In the genomic region with DNA sequence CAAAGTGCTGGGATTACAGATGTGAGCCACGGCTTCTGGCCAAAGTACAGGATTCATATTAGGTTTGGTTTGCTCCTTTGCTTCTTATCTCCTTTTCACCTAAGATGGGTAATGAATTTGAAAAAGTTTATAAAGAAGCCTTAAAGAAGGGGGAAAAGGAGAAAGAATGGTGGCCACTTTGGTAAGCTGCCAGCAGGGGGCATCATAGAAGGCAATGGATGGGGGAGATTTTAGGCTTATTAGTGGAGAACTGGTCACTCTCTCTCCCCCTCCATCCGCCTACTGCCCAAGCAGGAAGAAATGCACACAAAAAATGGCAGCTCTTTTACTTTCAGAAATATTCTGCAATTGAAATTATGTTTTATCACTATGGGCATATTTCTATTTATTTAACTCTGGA, we compare ENCODE assay signal across 11 cellular contexts. TPM values are rescaled to one million over a fixed set of nuclear protein-coding genes. Genes with fewer than 3 reads are reported as not detected.
DNase-seq lines count a peak whose midpoint lies in the region; ATAC-seq, FAIRE-seq and TF ChIP-seq lines count a peak whose summit lies in the region.
"Had no signal": no experiment of that assay in that cellular context is flagged by ENCODE, and none has a peak within 500 bp of the region (broad histone marks: within the 10 kb centered on the region; RNA-seq: fewer than 3 reads in every experiment).

No MANE protein-coding gene starts in this region.

- H3K27me3 ChIP-seq in HepG2 (ENCODE audit: control insufficient read depth in 1 of 2, insufficient read depth in 2 of 2, low read length in 2 of 2) = no peaks in the 10 kb centered on the region

- intact Hi-C loops in HepG2 (cut with micrococcal nuclease; ENCODE audit: unreplicated experiment) = no loop called here

- FAIRE-seq in HepG2 (lab: Jason Lieb, UNC) (no peak), GM12892 (lab: Jason Lieb, UNC) (no peak)
- FAIRE-seq: GM18507 had no signal

- no peak for TF ChIP-seq EP300 in HepG2 (IDR thresholded peaks at IDR 0.05; ENCODE audit: low read depth in 2 of 2, low read length in 2 of 2)
- TF ChIP-seq EP300 in HepG2 (CRISPR knock-in tag; IDR thresholded peaks at IDR 0.05; ENCODE audit: borderline replicate concordance) = no peak

- H3K36me3 ChIP-seq in HepG2 (replicated peaks in 1 of 2; ENCODE audit: control insufficient read depth in 1 of 2, insufficient read depth in 2 of 2, low read length in 2 of 2) = no peaks in the 10 kb centered on the region

- H3K79me2 ChIP-seq in HepG2 (ENCODE audit: insufficient read depth, low read length) = no peaks in the 10 kb centered on the region
- H3K79me2 ChIP-seq: parathyroid adenoma had no signal

- no peak overlapping the region for H3K4me2 ChIP-seq in HepG2 (ENCODE audit: low read depth, low read length)

- POLR2A ChIA-PET in HepG2 (lab: Yijun Ruan, JAX) = no interaction called here

- no peak overlapping the region for H2AFZ ChIP-seq in HepG2 (ENCODE audit: low read length)
- H2AFZ ChIP-seq: parathyroid adenoma had no signal

- TF ChIP-seq CTCF in AG09319 (IDR thresholded peaks at IDR 0.05; ENCODE audit: low read depth, low read length) (peak; percentile 19), GM12874 (IDR thresholded peaks at IDR 0.05; ENCODE audit: insufficient read depth, low read depth, low read length) (peak; percentile 56), HepG2 (CRISPR knock-in tag; IDR thresholded peaks at IDR 0.05) (0 out of 2 replicates have a peak, but pooled peaks have one; percentile 15)

- peaks cover 17% of the 10 kb centered on the region for H3K4me1 ChIP-seq in HepG2 (ENCODE audit: insufficient read depth, low read length)
- H3K4me1 ChIP-seq: parathyroid adenoma had no signal

- H3K9ac ChIP-seq in HepG2 (ENCODE audit: insufficient read depth, low read depth, low read length) = no peak overlapping the region
- H3K9ac ChIP-seq: parathyroid adenoma had no signal

- no TSS peak for BruUV-seq in HepG2 (replicated peaks; lab: Mats Ljungman, UMichigan)

- DNase-seq in AG09319 (ENCODE audit: extremely low read depth, low read depth) = no peak
- DNase-seq in UCSD-AML1 (lab: John Stamatoyannopoulos, UW; ENCODE audit: unreplicated experiment) = peak; percentile 11
- no peak for DNase-seq in HepG2 (ENCODE audit: low spot score)
- DNase-seq in NCI-H1436 treated with DMSO at 0.1 percent for 48 hours (lab: John Stamatoyannopoulos, UW) = no peak
- DNase-seq in amygdala (lab: John Stamatoyannopoulos, UW) = no peak
- no peak for DNase-seq in GM12892 (ENCODE audit: insufficient read length)

- H3K9me3 ChIP-seq in HepG2 (ENCODE audit: low read length) = no peaks in the 10 kb centered on the region

- TF ChIP-seq RAD21 in HepG2 (CRISPR knock-in tag; IDR thresholded peaks at IDR 0.05) = no peak

- no peak overlapping the region for H3K4me3 ChIP-seq in HepG2 (replicated peaks in 1 of 3; ENCODE audit: insufficient read depth in 1 of 3, low read depth in 2 of 3, low read length in 3 of 3)

- in situ Hi-C loops in HepG2 (cut with HindIII; ENCODE audit: extremely low pct_ligation_motif_present, low pct_unique_long_range_greater_than_20kb) = no loop called here

- ATAC-seq in HepG2 (no peak), HG02759 (IDR thresholded peaks at IDR 0.05; ENCODE audit: unreplicated experiment) (no peak)

- H3K27ac ChIP-seq in HepG2 (ENCODE audit: extremely low read length, insufficient read depth, low read length) = no peak overlapping the region
- H3K27ac ChIP-seq: epithelial cell of prostate, parathyroid adenoma had no signal

- TF ChIP-seq POLR2A in HepG2 (IDR thresholded peaks at IDR 0.05; ENCODE audit: insufficient read depth in 1 of 2, low read depth in 2 of 2, low read length in 2 of 2) = no peak
- no peak for TF ChIP-seq POLR2A in GM12892 (IDR thresholded peaks at IDR 0.05; ENCODE audit: low read depth, low read length)

- H4K20me1 ChIP-seq in HepG2 (ENCODE audit: insufficient read depth, low read length) = no peaks in the 10 kb centered on the region

- CTCF ChIA-PET in HepG2 (lab: Yijun Ruan, JAX; ENCODE audit: low intra/inter-chr PET ratio, low total read pairs) = no interaction called here

- WGBS in HepG2 (ENCODE audit: low lambda C conversion rate) = 50% methylated on average over 2 of the region's 2 CpGs

TF ChIP-seq in HepG2, 621 proteins besides CTCF, POLR2A, EP300 and RAD21 (continues in another document):
- TF ChIP-seq ZFP41 (CRISPR knock-in tag; IDR thresholded peaks at IDR 0.05; ENCODE audit: borderline replicate concordance) = no peak
- TF ChIP-seq, protein P1, sequence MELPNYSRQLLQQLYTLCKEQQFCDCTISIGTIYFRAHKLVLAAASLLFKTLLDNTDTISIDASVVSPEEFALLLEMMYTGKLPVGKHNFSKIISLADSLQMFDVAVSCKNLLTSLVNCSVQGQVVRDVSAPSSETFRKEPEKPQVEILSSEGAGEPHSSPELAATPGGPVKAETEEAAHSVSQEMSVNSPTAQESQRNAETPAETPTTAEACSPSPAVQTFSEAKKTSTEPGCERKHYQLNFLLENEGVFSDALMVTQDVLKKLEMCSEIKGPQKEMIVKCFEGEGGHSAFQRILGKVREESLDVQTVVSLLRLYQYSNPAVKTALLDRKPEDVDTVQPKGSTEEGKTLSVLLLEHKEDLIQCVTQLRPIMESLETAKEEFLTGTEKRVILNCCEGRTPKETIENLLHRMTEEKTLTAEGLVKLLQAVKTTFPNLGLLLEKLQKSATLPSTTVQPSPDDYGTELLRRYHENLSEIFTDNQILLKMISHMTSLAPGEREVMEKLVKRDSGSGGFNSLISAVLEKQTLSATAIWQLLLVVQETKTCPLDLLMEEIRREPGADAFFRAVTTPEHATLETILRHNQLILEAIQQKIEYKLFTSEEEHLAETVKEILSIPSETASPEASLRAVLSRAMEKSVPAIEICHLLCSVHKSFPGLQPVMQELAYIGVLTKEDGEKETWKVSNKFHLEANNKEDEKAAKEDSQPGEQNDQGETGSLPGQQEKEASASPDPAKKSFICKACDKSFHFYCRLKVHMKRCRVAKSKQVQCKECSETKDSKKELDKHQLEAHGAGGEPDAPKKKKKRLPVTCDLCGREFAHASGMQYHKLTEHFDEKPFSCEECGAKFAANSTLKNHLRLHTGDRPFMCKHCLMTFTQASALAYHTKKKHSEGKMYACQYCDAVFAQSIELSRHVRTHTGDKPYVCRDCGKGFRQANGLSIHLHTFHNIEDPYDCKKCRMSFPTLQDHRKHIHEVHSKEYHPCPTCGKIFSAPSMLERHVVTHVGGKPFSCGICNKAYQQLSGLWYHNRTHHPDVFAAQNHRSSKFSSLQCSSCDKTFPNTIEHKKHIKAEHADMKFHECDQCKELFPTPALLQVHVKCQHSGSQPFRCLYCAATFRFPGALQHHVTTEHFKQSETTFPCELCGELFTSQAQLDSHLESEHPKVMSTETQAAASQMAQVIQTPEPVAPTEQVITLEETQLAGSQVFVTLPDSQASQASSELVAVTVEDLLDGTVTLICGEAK (IDR thresholded peaks at IDR 0.05) = no peak
- TF ChIP-seq, protein P1 (CRISPR knock-in tag; IDR thresholded peaks at IDR 0.05) = no peak

RNA-seq across cellular contexts. Expression of a gene that starts 32.0 kb away (rescaled TPM):
- total RNA-seq in HepG2 (2016; rRNA removed; fragmentation: Illumina TruSeq; extraction: Trizol) = 0.04 TPM in 1 of 2 replicates, not detected in the other
- not detected in 2 replicates for total RNA-seq in HepG2 (2016; cell fraction: cytosol; rRNA removed; fragmentation: Illumina TruSeq; extraction: Trizol; ENCODE audit: low read depth)
- not detected in 2 replicates for total RNA-seq in HepG2 (2016; cell fraction: insoluble cytoplasmic fraction; rRNA removed; fragmentation: Illumina TruSeq; extraction: Trizol)
- total RNA-seq in HepG2 (2016; cell fraction: membrane; rRNA removed; fragmentation: Illumina TruSeq; extraction: Trizol) = not detected in 2 replicates
- total RNA-seq in HepG2 (2016; cell fraction: nucleus; rRNA removed; fragmentation: Illumina TruSeq; extraction: Trizol) = not detected in 2 replicates
- not detected in 2 replicates for polyA plus RNA-seq in HepG2 (2011; rRNA removed)
- not detected in 2 replicates for polyA plus RNA-seq in HepG2 (2011; cell fraction: cytosol; rRNA removed)
- polyA plus RNA-seq in HepG2 (2011; cell fraction: nucleus; rRNA removed) = not detected in 2 replicates
- not detected in 2 replicates for polyA plus RNA-seq in HepG2 (2012)
- not detected in 2 replicates for polyA plus RNA-seq in HepG2 (2016; cell fraction: cytosol; fragmentation: Illumina TruSeq; extraction: Trizol; ENCODE audit: low read depth)
- 0.09 TPM in 2 replicates for polyA plus RNA-seq in HepG2 (2016; cell fraction: insoluble cytoplasmic fraction; fragmentation: Illumina TruSeq; extraction: Trizol; ENCODE audit: low read depth)
- not detected in 2 replicates for polyA plus RNA-seq in HepG2 (2016; cell fraction: membrane; fragmentation: Illumina TruSeq; extraction: Trizol; ENCODE audit: low read depth)
- polyA plus RNA-seq in HepG2 (2016; cell fraction: nucleus; fragmentation: Illumina TruSeq; extraction: Trizol; ENCODE audit: insufficient read depth, low read depth) = not detected in 2 replicates
- polyA minus RNA-seq in HepG2 (2011; rRNA and poly(A)+ RNA removed; ENCODE audit: low replicate concordance) = not detected in 2 replicates
- not detected in 2 replicates for polyA minus RNA-seq in HepG2 (2011; cell fraction: cytosol; rRNA and poly(A)+ RNA removed)
- polyA minus RNA-seq in HepG2 (2011; cell fraction: nucleus; rRNA and poly(A)+ RNA removed) = not detected in 2 replicates
- not detected for polyA plus RNA-seq in GM12892 (2012; ENCODE audit: missing spikeins)
